8 cellular contexts compared by ENCODE assay signal in the genomic region with DNA sequence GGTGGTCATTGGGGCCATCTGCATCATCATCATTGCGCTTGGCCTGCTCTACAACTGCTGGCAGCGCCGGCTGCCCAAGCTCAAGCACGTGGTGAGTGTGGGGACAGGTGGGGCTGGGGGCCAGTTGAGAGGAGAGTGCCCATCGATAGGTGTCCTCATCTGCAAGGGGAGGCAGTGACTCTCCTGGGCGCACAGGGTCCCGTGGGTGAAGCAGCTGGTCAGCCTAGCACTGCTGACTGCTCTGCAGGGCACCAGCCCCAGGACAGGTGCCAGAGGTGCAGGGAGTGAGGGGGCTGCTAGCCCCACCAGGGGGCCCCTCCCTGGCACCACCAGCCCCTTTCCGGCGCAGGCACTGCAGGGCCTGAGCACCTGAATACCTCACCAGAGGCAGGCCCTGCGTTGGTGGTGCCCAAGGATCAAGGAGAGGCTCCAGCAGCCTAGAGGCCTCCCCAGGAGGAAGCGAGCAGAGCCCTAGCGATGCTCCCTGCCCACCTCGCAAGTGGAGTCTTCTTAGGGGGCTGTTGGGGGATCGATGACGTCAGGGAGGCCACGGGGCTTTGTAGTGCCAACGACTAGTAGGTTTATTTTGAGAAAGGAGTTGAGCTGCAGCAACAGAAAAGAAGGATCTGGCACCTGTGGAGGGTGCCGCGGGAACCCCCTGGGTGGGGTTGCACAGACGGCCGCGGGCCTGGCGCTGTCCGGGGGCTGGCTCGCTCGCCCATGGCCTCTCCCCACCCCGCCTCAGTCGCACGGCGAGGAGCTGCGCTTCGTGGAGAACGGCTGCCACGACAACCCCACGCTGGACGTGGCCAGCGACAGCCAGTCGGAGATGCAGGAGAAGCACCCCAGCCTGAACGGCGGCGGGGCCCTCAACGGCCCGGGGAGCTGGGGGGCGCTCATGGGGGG. TPM values are rescaled to one million over a fixed set of nuclear protein-coding genes. Genes with fewer than 3 reads are reported as not detected.
DNase-seq lines count a peak whose midpoint lies in the region; ATAC-seq and TF ChIP-seq lines count a peak whose summit lies in the region.

No MANE protein-coding gene starts in this region.

- H3F3A ChIP-seq in MM.1S (ENCODE audit: insufficient read depth, low read length), result no peaks in the 10 kb centered on the region

- no peaks in the 10 kb centered on the region for H4K20me1 ChIP-seq in MM.1S (ENCODE audit: insufficient read depth, low read length)

- peak overlapping the region; percentile 98 for H2AFZ ChIP-seq in MM.1S (ENCODE audit: low read length)

- DNase-seq in EL (peak; percentile 10), MM.1S (peak; percentile 10), heart left ventricle (peak in 1 of 5 donors; percentile 16), psoas muscle (peak; percentile 43 to 64), NCI-H446 treated with DMSO at 0.1 percent for 48 hours (lab: John Stamatoyannopoulos, UW) (no peak), foreskin melanocyte (no peak)
- peak; percentile 29 for DNase-seq in activated naive CD4-positive, alpha-beta T cell treated with Interleukin-2 at 50 U/mL for 16 hours

- H3K27ac ChIP-seq in MM.1S (ENCODE audit: low read length), result peak overlapping the region; percentile 37; the same call in 1 of the 2 replicates
- H3K27ac ChIP-seq in heart left ventricle, result peak overlapping the region; percentile 57 to 97 (median 93)
- H3K27ac ChIP-seq in psoas muscle, result peak overlapping the region; percentile 99

- H3K4me3 ChIP-seq in MM.1S (ENCODE audit: low read length) (peak overlapping the region; percentile 87), heart left ventricle (peak overlapping the region; percentile 80 to 100 (median 93)), psoas muscle (peak overlapping the region; percentile 98)

- H3K36me3 ChIP-seq in MM.1S (replicated peaks; ENCODE audit: insufficient read depth, low read length) (no peaks in the 10 kb centered on the region), heart left ventricle (peaks cover 0 to 18% (median 9%) of the 10 kb centered on the region in 9 donors), psoas muscle (ENCODE audit: insufficient read depth in 1 of 2, low read depth in 1 of 2) (peaks cover 0 to 14% of the 10 kb centered on the region in 2 donors)

- H3K9ac ChIP-seq in MM.1S (ENCODE audit: low read length), result peak overlapping the region; percentile 91

- ATAC-seq in GM21717 (IDR thresholded peaks at IDR 0.05; ENCODE audit: unreplicated experiment), result peak; percentile 25
- ATAC-seq in heart left ventricle, result peak in 2 of 4 donors; percentile 10 to 41
- ATAC-seq in psoas muscle, result peak; percentile 33 to 60 (median 43)

- H3K4me2 ChIP-seq in MM.1S (ENCODE audit: low read depth, low read length), result peak overlapping the region; percentile 100

- H3K4me1 ChIP-seq in MM.1S (ENCODE audit: low read length) (0 out of 2 replicates have a peak, but pooled peaks cover 5% of the 10 kb centered on the region), heart left ventricle (peaks cover 2 to 33% (median 22%) of the 10 kb centered on the region in 12 donors), psoas muscle (peaks cover 12% of the 10 kb centered on the region)

- H3K9me3 ChIP-seq in MM.1S (replicated peaks; ENCODE audit: insufficient read depth, low read length) (no peaks in the 10 kb centered on the region), heart left ventricle (no peaks in the 10 kb centered on the region), psoas muscle (no peaks in the 10 kb centered on the region)

- 26 to 29% (median 27%) methylated on average over 42 to 44 of the region's 44 CpGs; no CpG with 5 or more reads in 1 of the 4 donors for WGBS in heart left ventricle, 4 donors
- 24 to 34% (median 31%) methylated on average over 29 to 44 of the region's 44 CpGs for WGBS in psoas muscle, 3 donors

- intact Hi-C loops in heart left ventricle (cut with DNase I) (loop anchor here in 4 of 10 donors (5.0 to 10.0 kb wide), 4 partner anchors 77 to 383 kb away; a partner anchor contains a TSS), psoas muscle (cut with DNase I) (loop anchor here in 1 of 2 donors (5.0 kb wide), 1 partner anchor 151 kb away; a partner anchor contains a TSS)

- no peak for TF ChIP-seq CTCF in MM.1S (IDR thresholded peaks at IDR 0.05; ENCODE audit: low read length)
- TF ChIP-seq CTCF in heart left ventricle (IDR thresholded peaks at IDR 0.05), result no peak
- no peak for TF ChIP-seq CTCF in psoas muscle (IDR thresholded peaks at IDR 0.05)

- no peaks in the 10 kb centered on the region; the same call in 1 of the 2 replicates for H3K79me2 ChIP-seq in MM.1S (ENCODE audit: low read length)

- H3K9me2 ChIP-seq in MM.1S (replicated peaks; ENCODE audit: insufficient read depth, low read length), result no peaks in the 10 kb centered on the region

- H3K27me3 ChIP-seq in MM.1S (replicated peaks; ENCODE audit: insufficient read depth, low read length) (no peaks in the 10 kb centered on the region), heart left ventricle (no peaks in the 10 kb centered on the region), psoas muscle (ENCODE audit: insufficient read depth in 3 of 3, low read length in 2 of 3) (no peaks in the 10 kb centered on the region)

- no peak for TF ChIP-seq POLR2A in heart left ventricle (IDR thresholded peaks at IDR 0.05)

RNA-seq across cellular contexts. Expression of a gene that starts 1.0 kb away (rescaled TPM):
- total RNA-seq in heart left ventricle, result 10 to 100 TPM; 15.4 to 39.3 (median 30.9) TPM
- polyA plus RNA-seq in heart left ventricle, result 10 to 100 TPM; 29.3 to 35.3 TPM
- 10 to 100 TPM; 22.8 to 34.5 (median 27.6) TPM for total RNA-seq in psoas muscle
- 10 to 100 TPM; 29.1 to 30.3 (median 30.1) TPM for polyA plus RNA-seq in psoas muscle

RNA-seq across cellular contexts. Expression of a gene that starts 42.8 kb away (rescaled TPM):
- total RNA-seq in heart left ventricle (1 to 10 TPM in 8 of 9 donors, under 1 TPM in 1; 1.00 to 4.1 (median 2.1) TPM), psoas muscle (1 to 10 TPM; 1.4 to 2.6 (median 1.8) TPM)
- polyA plus RNA-seq in heart left ventricle (1 to 10 TPM in 1 of 2 donors, under 1 TPM in 1; 0.72 to 3.2 TPM), psoas muscle (1 to 10 TPM; 1.4 to 3.0 (median 2.5) TPM)

Comparison
In these comparisons a context has a peak if more than half of its experiments do, and no peak if none do; other contexts are left out.
1. DNase-seq: peak in EL (single experiment), MM.1S (single experiment), activated naive CD4-positive, alpha-beta T cell treated with Interleukin-2 at 50 U/mL for 16 hours (single experiment) and psoas muscle (2 of 2); none in NCI-H446 treated with DMSO at 0.1 percent for 48 hours (single experiment) and foreskin melanocyte (single experiment).
2. H3K27ac ChIP-seq: peak in every context shown above with its lines; median percentile 99 in psoas muscle; 93 in heart left ventricle; 37 in MM.1S.
3. Peak in every context shown above with its lines, with median percentiles within 50 percentile points of each other: H3K4me3 ChIP-seq.